Comparison of ENCODE assay signal across 9 cellular contexts in the genomic region with DNA sequence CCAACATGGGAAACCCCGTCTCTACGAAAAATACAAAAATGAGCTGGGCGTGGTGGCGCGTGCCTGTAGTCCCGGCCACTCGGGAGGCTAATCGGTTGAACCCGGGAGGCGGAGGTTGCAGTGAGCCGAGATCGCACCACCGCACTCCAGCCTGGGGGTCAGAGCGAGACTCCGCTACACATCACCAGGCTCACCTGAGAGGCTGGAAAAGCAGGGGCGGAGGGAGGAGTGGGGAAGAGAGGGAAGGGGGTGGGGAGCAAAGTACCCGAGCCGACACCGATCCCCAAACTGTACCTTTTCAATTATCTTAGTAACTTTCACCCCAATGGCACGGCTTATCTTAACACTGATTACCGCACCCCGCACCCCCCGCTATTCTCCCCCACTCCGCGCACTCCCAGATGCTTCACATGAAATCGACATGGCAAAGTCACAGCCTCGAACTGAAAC. TPM values are rescaled to one million over a fixed set of nuclear protein-coding genes. Genes with fewer than 3 reads are reported as not detected.
DNase-seq lines count a peak whose midpoint lies in the region; ATAC-seq and TF ChIP-seq lines count a peak whose summit lies in the region.
"Had no signal": no experiment of that assay in that cellular context is flagged by ENCODE, and none has a peak within 500 bp of the region (broad histone marks: within the 10 kb centered on the region; RNA-seq: fewer than 3 reads in every experiment).

No MANE protein-coding gene starts in this region.

- H3K27me3 ChIP-seq in HAP-1 (ENCODE audit: low read depth) = no peaks in the 10 kb centered on the region
- H3K27me3 ChIP-seq in gastrocnemius medialis = no peaks in the 10 kb centered on the region

- H3K9me3 Mint-ChIP-seq in activated CD4-positive, alpha-beta memory T cell treated with anti-CD3 and anti-CD28 coated beads for 36 hours = no peaks in the 10 kb centered on the region

- H3K4me3 ChIP-seq in HAP-1 (peak overlapping the region; percentile 14), gastrocnemius medialis (peak overlapping the region; percentile 48 to 73 (median 51))

- DNase-seq in HAP-1 (ENCODE audit: low spot score in 2 of 2) = no peak
- DNase-seq in activated CD4-positive, alpha-beta memory T cell treated with anti-CD3 and anti-CD28 coated beads for 36 hours = no peak
- DNase-seq in left ventricle myocardium superior = no peak
- DNase-seq in gastrocnemius medialis = no peak
- no peak for DNase-seq in pons (ENCODE audit: low spot score)
- DNase-seq in Ammon's horn (ENCODE audit: low spot score) = no peak
- DNase-seq in activated gamma-delta T cell (lab: John Stamatoyannopoulos, UW) = no peak

- no peak for TF ChIP-seq CTCF in gastrocnemius medialis (IDR thresholded peaks at IDR 0.05 in 4 of 5, conservative IDR thresholded peaks at IDR 0.05 in 1 of 5)

- in situ Hi-C loops in HAP-1 (cut with MboI; ENCODE audit: low sequenced_read_pairs) = no loop called here
- in situ Hi-C loops in gastrocnemius medialis (cut with MboI; ENCODE audit: low sequenced_read_pairs in 4 of 4) = loop anchor here (5.0 to 25.0 kb wide), 4 partner anchors 114 to 421 kb away; a partner anchor contains a TSS

- ATAC-seq in left ventricle myocardium superior (peak; percentile 8), gastrocnemius medialis (peak in 1 of 2 donors; percentile 1), HG02678 (IDR thresholded peaks at IDR 0.05; ENCODE audit: unreplicated experiment) (no peak)

- CTCF ChIA-PET in activated CD4-positive, alpha-beta memory T cell treated with anti-CD3 and anti-CD28 coated beads for 36 hours (lab: Charles Lee) = interaction anchor here (0.6 to 4.9 kb wide), 13 partner anchors 11 to 1831 kb away, joined by 3 to 34 read pairs (median 5); a partner anchor contains a TSS

- H3K4me3 Mint-ChIP-seq in activated CD4-positive, alpha-beta memory T cell treated with anti-CD3 and anti-CD28 coated beads for 36 hours = peak overlapping the region; percentile 35

- H3K4me1 ChIP-seq in HAP-1 (peaks cover 5% of the 10 kb centered on the region), gastrocnemius medialis (peaks cover 25 to 31% of the 10 kb centered on the region in 2 donors)

- H3K36me3 ChIP-seq in HAP-1 (replicated peaks) = no peaks in the 10 kb centered on the region
- H3K36me3 ChIP-seq in gastrocnemius medialis = no peaks in the 10 kb centered on the region

- H3K9me3 ChIP-seq in HAP-1 (no peaks in the 10 kb centered on the region), gastrocnemius medialis (no peaks in the 10 kb centered on the region)

- intact Hi-C loops in activated CD4-positive, alpha-beta memory T cell treated with anti-CD3 and anti-CD28 coated beads for 36 hours (cut with micrococcal nuclease) = loop anchor here (2.0 to 10.0 kb wide), 4 partner anchors 106 to 411 kb away; a partner anchor contains a TSS
- intact Hi-C loops in left ventricle myocardium superior (cut with micrococcal nuclease) = no loop called here
- intact Hi-C loops in gastrocnemius medialis (cut with DNase I; ENCODE audit: low total_unique reads) = loop anchor here (2.0 to 5.0 kb wide), 7 partner anchors 51 to 541 kb away; a partner anchor contains a TSS

- no peak for TF ChIP-seq POLR2A in gastrocnemius medialis (IDR thresholded peaks at IDR 0.05)

- POLR2A ChIA-PET in activated CD4-positive, alpha-beta memory T cell treated with anti-CD3 and anti-CD28 coated beads for 36 hours (lab: Charles Lee) = no interaction called here

- H3K27ac Mint-ChIP-seq in activated CD4-positive, alpha-beta memory T cell treated with anti-CD3 and anti-CD28 coated beads for 36 hours = no peak overlapping the region

- peaks cover 35% of the 10 kb centered on the region for H3K27me3 Mint-ChIP-seq in activated CD4-positive, alpha-beta memory T cell treated with anti-CD3 and anti-CD28 coated beads for 36 hours

- H3K36me3 Mint-ChIP-seq in activated CD4-positive, alpha-beta memory T cell treated with anti-CD3 and anti-CD28 coated beads for 36 hours = no peaks in the 10 kb centered on the region

- H3K4me1 Mint-ChIP-seq in activated CD4-positive, alpha-beta memory T cell treated with anti-CD3 and anti-CD28 coated beads for 36 hours (ENCODE audit: low read depth) = peaks cover 4% of the 10 kb centered on the region

- H3K27ac ChIP-seq in gastrocnemius medialis = peak overlapping the region; percentile 72 to 91 (median 82)

RNA-seq across cellular contexts. Expression of a gene that starts 46.4 kb away (rescaled TPM):
- 1 to 10 TPM; 2.6 to 2.7 TPM for total RNA-seq in activated CD4-positive, alpha-beta memory T cell treated with anti-CD3 and anti-CD28 coated beads for 36 hours
- 329 TPM for total RNA-seq in left ventricle myocardium superior
- 100 to 1,000 TPM; 200 to 308 (median 266) TPM for total RNA-seq in gastrocnemius medialis

RNA-seq across cellular contexts. Expression of a gene that starts 50.9 kb away (rescaled TPM):
- not detected for total RNA-seq in activated CD4-positive, alpha-beta memory T cell treated with anti-CD3 and anti-CD28 coated beads for 36 hours
- total RNA-seq in left ventricle myocardium superior (0.55 TPM), gastrocnemius medialis (1 to 10 TPM; 2.9 to 7.1 (median 3.5) TPM)
- total RNA-seq: renal cortical epithelial cell had no signal

Comparison
In these comparisons a context has a peak if more than half of its experiments do, and no peak if none do; other contexts are left out.
1. RNA of a gene that starts 46.4 kb away (total RNA-seq): 329 TPM in left ventricle myocardium superior (single experiment) and 200 to 308 TPM in gastrocnemius medialis; 2.6 to 2.7 TPM in activated CD4-positive, alpha-beta memory T cell treated with anti-CD3 and anti-CD28 coated beads for 36 hours; every median in the first group is over 10 times any median in the second.